8 cellular contexts compared by ENCODE assay signal in genomic region chr22:35257321-35258143, GRCh38. TPM values are rescaled to one million over a fixed set of nuclear protein-coding genes. Genes with fewer than 3 reads are reported as not detected.
DNase-seq lines count a peak whose midpoint lies in the region; ATAC-seq and TF ChIP-seq lines count a peak whose summit lies in the region.

HMGXB4 (plus strand) TSS chr22:35257493; CDS start chr22:35262391, 4,898 bp downstream.

- H3K27me3 Mint-ChIP-seq in activated naive CD8-positive, alpha-beta T cell = no peaks in the 10 kb centered on the region
- H3K27me3 Mint-ChIP-seq in glutamatergic neuron (ENCODE audit: unreplicated experiment) = no peaks in the 10 kb centered on the region

- peak within 1 kb of the TSS; percentile 77 for H3K4me3 ChIP-seq in HFF-Myc (replicated peaks; ENCODE audit: low read depth, low read length)

- H3K27ac Mint-ChIP-seq in activated naive CD8-positive, alpha-beta T cell = peak within 1 kb of the TSS; percentile 92
- H3K27ac Mint-ChIP-seq in glutamatergic neuron (ENCODE audit: unreplicated experiment) = peak within 1 kb of the TSS; percentile 87

- H3K27ac ChIP-seq in temporal lobe (ENCODE audit: low read depth, low read length) = no peak within 1 kb of the TSS

- H3K4me1 Mint-ChIP-seq in activated naive CD8-positive, alpha-beta T cell (ENCODE audit: low read depth) = peaks cover 26% of the 10 kb centered on the region
- H3K4me1 Mint-ChIP-seq in glutamatergic neuron (ENCODE audit: low read depth, unreplicated experiment) = peaks cover 7% of the 10 kb centered on the region

- no peaks in the 10 kb centered on the region for H3K36me3 Mint-ChIP-seq in activated naive CD8-positive, alpha-beta T cell
- no peaks in the 10 kb centered on the region for H3K36me3 Mint-ChIP-seq in glutamatergic neuron (ENCODE audit: unreplicated experiment)

- peak; percentile 97 for ATAC-seq in omental fat pad (ENCODE audit: low FRiP score)

- peak within 1 kb of the TSS; percentile 91 for H3K4me3 Mint-ChIP-seq in activated naive CD8-positive, alpha-beta T cell
- peak within 1 kb of the TSS; percentile 94 for H3K4me3 Mint-ChIP-seq in glutamatergic neuron (ENCODE audit: unreplicated experiment)

- no peaks in the 10 kb centered on the region for H3K9me3 Mint-ChIP-seq in activated naive CD8-positive, alpha-beta T cell (ENCODE audit: low read depth)
- H3K9me3 Mint-ChIP-seq in glutamatergic neuron (ENCODE audit: unreplicated experiment) = peaks cover 4% of the 10 kb centered on the region

- peak; percentile 24 for TF ChIP-seq CTCF in GM10266 (IDR thresholded peaks at IDR 0.05; ENCODE audit: control insufficient read depth, insufficient read depth, low read depth, missing control alignments)
- no peak for TF ChIP-seq CTCF in HFF-Myc (IDR thresholded peaks at IDR 0.05; ENCODE audit: low read depth, low read length, missing control alignments)
- no peak for TF ChIP-seq CTCF in glutamatergic neuron (IDR thresholded peaks at IDR 0.05; ENCODE audit: partially characterized antibody, unreplicated experiment)
- no peak for TF ChIP-seq CTCF in omental fat pad (IDR thresholded peaks at IDR 0.05)

- peak; percentile 94 for DNase-seq in GM10266 (ENCODE audit: extremely low spot score)
- DNase-seq in HFF-Myc (ENCODE audit: extremely low read depth, low read depth) = peak; percentile 40
- DNase-seq in NAMALWA (ENCODE audit: low spot score) = peak; percentile 91
- peak; percentile 77 for DNase-seq in SKM-1 treated with dmso at 0.1 percent for 144 hours (lab: John Stamatoyannopoulos, UW; ENCODE audit: unreplicated experiment)
- DNase-seq in glutamatergic neuron = peak; percentile 89
- peak; percentile 51 for DNase-seq in omental fat pad (ENCODE audit: low spot score)

RNA-seq across cellular contexts. Expression of gene HMGXB4, which starts in this region (rescaled TPM):
- total RNA-seq in glutamatergic neuron (ENCODE audit: unreplicated experiment) = 14.4 TPM
- 10 to 100 TPM; 10.9 to 17.8 (median 12.3) TPM for total RNA-seq in omental fat pad
- 26.1 TPM for total RNA-seq in temporal lobe

Comparison
In these comparisons a context has a peak if more than half of its experiments do, and no peak if none do; other contexts are left out.
1. DNase-seq: peak in every context shown above with its lines; median percentile 94 in GM10266; 91 in NAMALWA; 89 in glutamatergic neuron; 77 in SKM-1 treated with dmso at 0.1 percent for 144 hours; 51 in omental fat pad; 40 in HFF-Myc.